Comparison of ENCODE assay signal across 8 cellular contexts in genomic region chr17:4499431-4500187, GRCh38. TPM values are rescaled to one million over a fixed set of nuclear protein-coding genes. Genes with fewer than 3 reads are reported as not detected.
DNase-seq lines count a peak whose midpoint lies in the region; ATAC-seq and TF ChIP-seq lines count a peak whose summit lies in the region.

No MANE protein-coding gene starts in this region.

- no peak overlapping the region for H3K9ac ChIP-seq in OCI-LY1 (ENCODE audit: low read length)

- TF ChIP-seq CTCF in GM13977 (IDR thresholded peaks at IDR 0.05; ENCODE audit: extremely low read depth, insufficient read depth, missing control alignments) (no peak), OCI-LY1 (IDR thresholded peaks at IDR 0.05; ENCODE audit: low read length) (no peak), tibial artery (IDR thresholded peaks at IDR 0.05) (no peak)

- H3K4me2 ChIP-seq in OCI-LY1 (ENCODE audit: low read length) = peak overlapping the region; percentile 40; the same call in 1 of the 2 replicates

- no peaks in the 10 kb centered on the region for H3K79me2 ChIP-seq in OCI-LY1 (ENCODE audit: insufficient read depth, low read length)

- no peak overlapping the region for H2AFZ ChIP-seq in OCI-LY1 (ENCODE audit: low read length)

- H3K9me3 ChIP-seq in OCI-LY1 (ENCODE audit: low read length) = no peaks in the 10 kb centered on the region
- H3K9me3 ChIP-seq in mononuclear cell (ENCODE audit: low read depth, low read length) = no peaks in the 10 kb centered on the region
- H3K9me3 ChIP-seq in tibial artery = no peaks in the 10 kb centered on the region

- H3K9me2 ChIP-seq in OCI-LY1 (ENCODE audit: low read depth, low read length) = no peaks in the 10 kb centered on the region

- peak; percentile 45 for DNase-seq in GM13977 (ENCODE audit: low spot score)
- peak; percentile 75 for DNase-seq in dermis blood vessel endothelial cell
- no peak for DNase-seq in tibial artery
- no peak for DNase-seq in KG1 (lab: John Stamatoyannopoulos, UW)

- intact Hi-C loops in tibial artery (cut with DNase I; ENCODE audit: low total_unique reads) = loop anchor here (5.0 kb wide), 1 partner anchor 53 kb away; no protein-coding TSS in a partner anchor

- H4K20me1 ChIP-seq in OCI-LY1 (ENCODE audit: insufficient read depth, low read length) = no peaks in the 10 kb centered on the region

- H3K4me3 ChIP-seq in OCI-LY1 (ENCODE audit: low read depth, low read length, poor library complexity, severe bottlenecking) (no peak overlapping the region), mononuclear cell (ENCODE audit: low read length) (peak overlapping the region; percentile 24), tibial artery (peak overlapping the region; percentile 40 to 55)

- ATAC-seq in GM19467 (IDR thresholded peaks at IDR 0.05; ENCODE audit: unreplicated experiment) (no peak), GM18519 (IDR thresholded peaks at IDR 0.05; ENCODE audit: low FRiP score, unreplicated experiment) (no peak)

- H3K4me1 ChIP-seq in OCI-LY1 (ENCODE audit: insufficient read depth, low read length, severe bottlenecking) (peaks cover 22% of the 10 kb centered on the region), mononuclear cell (ENCODE audit: insufficient read depth, low read length) (peaks cover 24% of the 10 kb centered on the region), tibial artery (peaks cover 0 to 41% (median 32%) of the 10 kb centered on the region in 4 donors)

- in situ Hi-C loops in GM13977 (cut with MboI; ENCODE audit: low pct_unique_long_range_greater_than_20kb, low sequenced_read_pairs, unreplicated experiment) = no loop called here

- H3F3A ChIP-seq in OCI-LY1 (ENCODE audit: insufficient read depth, low read length) = no peaks in the 10 kb centered on the region

- peaks cover 16% of the 10 kb centered on the region for H3K27me3 ChIP-seq in OCI-LY1 (ENCODE audit: insufficient read depth, low read length)
- H3K27me3 ChIP-seq in mononuclear cell (ENCODE audit: insufficient read depth, low read length) = peaks cover 19% of the 10 kb centered on the region
- H3K27me3 ChIP-seq in tibial artery = peaks cover 0 to 35% of the 10 kb centered on the region in 2 donors

- H3K27ac ChIP-seq in OCI-LY1 (ENCODE audit: low read depth, low read length, poor library complexity, severe bottlenecking) (no peak overlapping the region), tibial artery (peak overlapping the region in 1 of 2 donors; percentile 7)

- H3K36me3 ChIP-seq in OCI-LY1 (ENCODE audit: insufficient read depth, low read length) = no peaks in the 10 kb centered on the region
- no peaks in the 10 kb centered on the region for H3K36me3 ChIP-seq in tibial artery

RNA-seq across cellular contexts. Expression of gene SPNS2, which starts 0.9 kb away (rescaled TPM):
- total RNA-seq in dermis blood vessel endothelial cell (84.6 and 122 TPM in 2 replicates), mononuclear cell (0.10 TPM)

RNA-seq across cellular contexts. Expression of gene MYBBP1A, which starts 55.6 kb away (rescaled TPM):
- total RNA-seq in dermis blood vessel endothelial cell (32.2 and 52.0 TPM in 2 replicates), mononuclear cell (24.6 TPM)

Comparison
In these comparisons a context has a peak if more than half of its experiments do, and no peak if none do; other contexts are left out.
1. DNase-seq: peak in GM13977 (single experiment) and dermis blood vessel endothelial cell (single experiment); none in tibial artery (0 of 2) and KG1 (single experiment).
2. RNA of gene SPNS2, which starts 0.9 kb away (total RNA-seq): 84.6 to 122 TPM in dermis blood vessel endothelial cell; 0.10 TPM in mononuclear cell (single experiment); every median in the first group is over 10 times any median in the second.